Comparison of ENCODE assay signal across 15 cellular contexts in the genomic region with DNA sequence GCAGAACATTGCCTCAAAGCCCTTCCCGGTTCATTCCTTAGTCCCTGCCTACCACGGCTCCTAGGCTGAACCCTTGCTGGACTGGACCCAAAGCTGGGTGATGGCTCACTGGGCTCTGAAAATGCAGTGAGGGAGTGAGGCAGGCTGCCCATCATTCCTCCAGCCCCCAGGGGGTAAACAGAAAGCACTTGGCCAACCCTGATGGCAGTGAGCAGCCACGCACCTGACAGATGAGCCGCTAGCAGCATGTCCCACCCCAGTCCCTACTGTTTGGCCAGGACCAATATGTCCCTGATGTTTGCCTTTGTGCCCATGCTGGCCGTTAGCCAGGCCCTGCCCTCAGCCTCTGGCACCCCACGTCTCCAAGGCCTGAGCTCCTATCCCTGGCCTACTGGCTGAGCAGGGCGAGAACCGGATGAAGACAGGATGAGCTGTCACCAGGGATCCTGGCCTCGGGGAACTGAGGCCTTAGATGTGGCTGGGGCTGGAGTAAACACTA. TPM values are rescaled to one million over a fixed set of nuclear protein-coding genes. Genes with fewer than 3 reads are reported as not detected.
DNase-seq lines count a peak whose midpoint lies in the region; ATAC-seq and TF ChIP-seq lines count a peak whose summit lies in the region.
"Had no signal": no experiment of that assay in that cellular context is flagged by ENCODE, and none has a peak within 500 bp of the region (broad histone marks: within the 10 kb centered on the region; RNA-seq: fewer than 3 reads in every experiment).

No MANE protein-coding gene starts in this region.

- TF ChIP-seq CTCF in Panc1 (IDR thresholded peaks at IDR 0.05) (no peak), endodermal cell (conservative IDR thresholded peaks at IDR 0.05) (no peak)

- no peaks in the 10 kb centered on the region for H3K36me3 Mint-ChIP-seq in endodermal cell (ENCODE audit: low read depth)
- H3K36me3 Mint-ChIP-seq: IgD-negative memory B cell had no signal

- intact Hi-C loops in Panc1 (cut with micrococcal nuclease; ENCODE audit: unreplicated experiment) (no loop called here), Right ventricle myocardium inferior (cut with DNase I) (no loop called here)

- DNase-seq in DMS79 treated with DMSO at 0.1 percent for 48 hours (lab: John Stamatoyannopoulos, UW) (peak; percentile 47), DMS79 (lab: John Stamatoyannopoulos, UW) (no peak), Panc1 (ENCODE audit: low read depth, low spot score) (no peak), Right ventricle myocardium inferior (ENCODE audit: missing footprints) (peak; percentile 50), endodermal cell (no peak)
- DNase-seq: DND-41; left cardiac atrium; occipital lobe; SIG-M5; stimulated activated CD4-positive, alpha-beta T cell treated with anti-CD3 and anti-CD28 coated beads, Interleukin-4, amount 100 ng/mL, for 4 hours had no signal

- H3K36me3 ChIP-seq in Panc1 (ENCODE audit: control insufficient read depth, insufficient read depth, low read length): no peaks in the 10 kb centered on the region
- H3K36me3 ChIP-seq in skeletal muscle satellite cell (ENCODE audit: insufficient read depth, low read length): no peaks in the 10 kb centered on the region
- no peaks in the 10 kb centered on the region for H3K36me3 ChIP-seq in endodermal cell (ENCODE audit: control insufficient read depth, insufficient read depth, low read length)

- ATAC-seq in Panc1 (peak; percentile 73), Right ventricle myocardium inferior (peak; percentile 11), GM21717 (IDR thresholded peaks at IDR 0.05; ENCODE audit: unreplicated experiment) (no peak), GM19452 (IDR thresholded peaks at IDR 0.05; ENCODE audit: unreplicated experiment) (no peak)

- H3K9me3 ChIP-seq in Panc1 (ENCODE audit: control insufficient read depth, insufficient read depth, low read depth, low read length) (no peaks in the 10 kb centered on the region), skeletal muscle satellite cell (replicated peaks; ENCODE audit: low read length) (no peaks in the 10 kb centered on the region), endodermal cell (ENCODE audit: control insufficient read depth, low read length) (no peaks in the 10 kb centered on the region)

- H3K27ac Mint-ChIP-seq in endodermal cell: no peak overlapping the region

- no peak overlapping the region for H3K4me3 Mint-ChIP-seq in endodermal cell
- H3K4me3 Mint-ChIP-seq: central memory CD8-positive, alpha-beta T cell had no signal

- peak overlapping the region; percentile 26 for H3K4me2 ChIP-seq in skeletal muscle satellite cell (ENCODE audit: low read length)

- 84 to 86% methylated on average over 7 to 9 of the region's 9 CpGs for WGBS in endodermal cell (ENCODE audit: insufficient coverage in 1 of 2, insufficient read length in 1 of 2), 2 experiments

- in situ Hi-C loops in Panc1 (cut with HindIII; ENCODE audit: low pct_unique_long_range_greater_than_20kb, low sequenced_read_pairs): no loop called here

- POLR2A ChIA-PET in Panc1 (lab: Charles Lee): no interaction called here

- CTCF ChIA-PET in Panc1 (lab: Charles Lee): interaction anchor here (1.0 kb wide), 2 partner anchors 13 to 33 kb away, joined by 3 read pairs; no protein-coding TSS in a partner anchor

- no peaks in the 10 kb centered on the region for H3K9me3 Mint-ChIP-seq in endodermal cell
- H3K9me3 Mint-ChIP-seq: central memory CD8-positive, alpha-beta T cell; IgD-negative memory B cell had no signal

- H3K27ac ChIP-seq in Panc1 (ENCODE audit: low read length): no peak overlapping the region
- H3K27ac ChIP-seq in endodermal cell (ENCODE audit: low read depth, low read length): no peak overlapping the region

- no peak overlapping the region for H3K4me3 ChIP-seq in Panc1 (ENCODE audit: low read depth in 2 of 2, low read length in 2 of 2)
- H3K4me3 ChIP-seq in skeletal muscle satellite cell (ENCODE audit: low read length): no peak overlapping the region
- no peak overlapping the region for H3K4me3 ChIP-seq in endodermal cell (ENCODE audit: low read length)

- H3K4me1 Mint-ChIP-seq in endodermal cell: peaks cover 5% of the 10 kb centered on the region

- no TSS peak for BruUV-seq in Panc1 (replicated peaks; lab: Mats Ljungman, UMichigan)

- no peak overlapping the region for H3K9ac ChIP-seq in skeletal muscle satellite cell (ENCODE audit: low read depth, low read length)
- no peak overlapping the region for H3K9ac ChIP-seq in endodermal cell (ENCODE audit: extremely low read depth, low read length, poor library complexity, severe bottlenecking)

- no peaks in the 10 kb centered on the region for H3K27me3 ChIP-seq in Panc1 (ENCODE audit: control insufficient read depth, insufficient read depth, low read length)
- no peaks in the 10 kb centered on the region for H3K27me3 ChIP-seq in skeletal muscle satellite cell (ENCODE audit: control insufficient read depth, insufficient read depth, low read length)
- no peaks in the 10 kb centered on the region for H3K27me3 ChIP-seq in endodermal cell (ENCODE audit: control insufficient read depth, insufficient read depth, low read length, poor library complexity, severe bottlenecking)

- H3K27me3 Mint-ChIP-seq in endodermal cell (ENCODE audit: insufficient read depth): peaks cover 13% of the 10 kb centered on the region
- H3K27me3 Mint-ChIP-seq: central memory CD8-positive, alpha-beta T cell; IgD-negative memory B cell had no signal

- H3K4me1 ChIP-seq in Panc1 (ENCODE audit: control insufficient read depth, insufficient read depth, low read length) (0 out of 2 replicates have a peak, but pooled peaks cover 3% of the 10 kb centered on the region), skeletal muscle satellite cell (ENCODE audit: control insufficient read depth, insufficient read depth, low read length) (peaks cover 11% of the 10 kb centered on the region), endodermal cell (ENCODE audit: control insufficient read depth, insufficient read depth, low read length) (peaks cover 4% of the 10 kb centered on the region)

RNA-seq across cellular contexts. Expression of a gene that starts 19.4 kb away (rescaled TPM):
- 31.5 TPM for total RNA-seq in Panc1 (2021; ENCODE audit: unreplicated experiment)
- 36.3 TPM for polyA plus RNA-seq in Panc1 (2012; ENCODE audit: insufficient read length)
- 25.4 TPM for total RNA-seq in Right ventricle myocardium inferior
- total RNA-seq in skeletal muscle satellite cell (2012; rRNA removed): 19.0 and 23.8 TPM in 2 replicates
- total RNA-seq in endodermal cell: 10 to 100 TPM; 39.9 to 41.2 TPM
- polyA plus RNA-seq in endodermal cell (2013, experiment 1 of 2): 28.1 TPM
- 27.8 TPM for polyA plus RNA-seq in endodermal cell (2013, experiment 2 of 2)

RNA-seq across cellular contexts. Expression of a gene that starts 21.7 kb away (rescaled TPM):
- total RNA-seq in Panc1 (2021; ENCODE audit: unreplicated experiment) (65.8 TPM), Right ventricle myocardium inferior (8.0 TPM), endodermal cell (10 to 100 TPM; 29.6 to 33.3 TPM)
- polyA plus RNA-seq in Panc1 (2012; ENCODE audit: insufficient read length): 58.9 TPM
- total RNA-seq in skeletal muscle satellite cell (2012; rRNA removed): 57.3 and 64.2 TPM in 2 replicates
- polyA plus RNA-seq in endodermal cell (2013, experiment 1 of 2): 6.0 TPM
- polyA plus RNA-seq in endodermal cell (2013, experiment 2 of 2): 6.6 TPM

Comparison
In these comparisons a context has a peak if more than half of its experiments do, and no peak if none do; other contexts are left out.
1. DNase-seq: peak in DMS79 treated with DMSO at 0.1 percent for 48 hours (single experiment) and Right ventricle myocardium inferior (single experiment); none in DMS79 (single experiment), Panc1 (single experiment) and endodermal cell (single experiment).
2. ATAC-seq: peak in Panc1 (single experiment) and Right ventricle myocardium inferior (single experiment); none in GM21717 (single experiment) and GM19452 (single experiment).